ENCODE assay signal across 8 cellular contexts in genomic region chr22:45268958-45269844, GRCh38. TPM values are rescaled to one million over a fixed set of nuclear protein-coding genes. Genes with fewer than 3 reads are reported as not detected.
DNase-seq lines count a peak whose midpoint lies in the region; ATAC-seq and TF ChIP-seq lines count a peak whose summit lies in the region.

No MANE protein-coding gene starts in this region.

- DNase-seq in NCI-H1092 (lab: John Stamatoyannopoulos, UW) = peak; percentile 11
- peak; percentile 67 for DNase-seq in MCF 10A (ENCODE audit: unreplicated experiment)

- H3K9me3 Mint-ChIP-seq in MCF 10A (ENCODE audit: unreplicated experiment) = no peaks in the 10 kb centered on the region

- peak overlapping the region; percentile 60 to 75 (median 66) for H3K4me3 ChIP-seq in BLaER1 treated with 17β-estradiol and CSF1 and Interleukin-3, amounts not matched to agents 10 nM and 100 nM
- H3K4me3 ChIP-seq in iPS-20b (ENCODE audit: low read length) = peak overlapping the region; percentile 91
- H3K4me3 ChIP-seq in skeletal muscle satellite cell (ENCODE audit: low read length) = peak overlapping the region; percentile 82

- H3K27me3 Mint-ChIP-seq in MCF 10A (ENCODE audit: insufficient read depth, unreplicated experiment) = no peaks in the 10 kb centered on the region

- peak overlapping the region in 7 of 11 experiments; percentile 44 to 59 (median 54); a peak in 12 of 22 replicates for H3K27ac ChIP-seq in BLaER1 treated with 17β-estradiol and CSF1 and Interleukin-3, amounts not matched to agents 10 nM and 100 nM
- H3K27ac ChIP-seq in VCaP = peak overlapping the region; percentile 70
- H3K27ac ChIP-seq in iPS-20b (ENCODE audit: low read length) = peak overlapping the region; percentile 53

- H3K27ac Mint-ChIP-seq in MCF 10A (ENCODE audit: low read depth, unreplicated experiment) = no peak overlapping the region

- H4K20me1 ChIP-seq in BLaER1 treated with 17β-estradiol and CSF1 and Interleukin-3, amounts not matched to agents 10 nM and 100 nM = no peaks in the 10 kb centered on the region

- H3K4me2 ChIP-seq in BLaER1 treated with 17β-estradiol and CSF1 and Interleukin-3, amounts not matched to agents 10 nM and 100 nM = peak overlapping the region; percentile 98 to 100 (median 100)
- peak overlapping the region; percentile 100 for H3K4me2 ChIP-seq in skeletal muscle satellite cell (ENCODE audit: low read length)

- no peaks in the 10 kb centered on the region for H3K9me3 ChIP-seq in BLaER1 treated with 17β-estradiol and CSF1 and Interleukin-3, amounts not matched to agents 10 nM and 100 nM (replicated peaks in 1 of 11)
- H3K9me3 ChIP-seq in iPS-20b (ENCODE audit: insufficient read depth, low read depth, low read length) (no peaks in the 10 kb centered on the region), skeletal muscle satellite cell (replicated peaks; ENCODE audit: low read length) (no peaks in the 10 kb centered on the region)

- no peaks in the 10 kb centered on the region for H3K36me3 ChIP-seq in BLaER1 treated with 17β-estradiol and CSF1 and Interleukin-3, amounts not matched to agents 10 nM and 100 nM
- H3K36me3 ChIP-seq in iPS-20b (ENCODE audit: insufficient read depth, low read depth, low read length) = no peaks in the 10 kb centered on the region
- H3K36me3 ChIP-seq in skeletal muscle satellite cell (ENCODE audit: insufficient read depth, low read length) = no peaks in the 10 kb centered on the region

- CTCF ChIA-PET in MCF 10A (lab: Yijun Ruan, JAX) = interaction anchor here (0.6 to 1.2 kb wide), 14 partner anchors 8 to 309 kb away, joined by 3 to 10 read pairs (median 3); no protein-coding TSS in a partner anchor

- TF ChIP-seq CTCF in VCaP (conservative IDR thresholded peaks at IDR 0.05) = peak; percentile 93
- peak; percentile 98 for TF ChIP-seq CTCF in MCF 10A (IDR thresholded peaks at IDR 0.05; ENCODE audit: unreplicated experiment)

- no peaks in the 10 kb centered on the region for H3K4me1 Mint-ChIP-seq in MCF 10A (ENCODE audit: insufficient read depth, unreplicated experiment)

- intact Hi-C loops in MCF 10A (cut with micrococcal nuclease) = loop anchor here (1.0 to 10.0 kb wide), 3 partner anchors 166 to 294 kb away; no protein-coding TSS in a partner anchor

- H3K27me3 ChIP-seq in BLaER1 treated with 17β-estradiol and CSF1 and Interleukin-3, amounts not matched to agents 10 nM and 100 nM = peaks cover 0 to 12% (median 7%) of the 10 kb centered on the region in 11 experiments; a peak in 12 of 22 replicates
- H3K27me3 ChIP-seq in iPS-20b (ENCODE audit: insufficient read depth, low read length) (peaks cover 16% of the 10 kb centered on the region), skeletal muscle satellite cell (ENCODE audit: control insufficient read depth, insufficient read depth, low read length) (peaks cover 40% of the 10 kb centered on the region)

- peak; percentile 70 for ATAC-seq in GM21515 (IDR thresholded peaks at IDR 0.05; ENCODE audit: unreplicated experiment)
- ATAC-seq in GM19023 (IDR thresholded peaks at IDR 0.05; ENCODE audit: unreplicated experiment) = no peak

- peak overlapping the region; percentile 62 to 77 (median 68) for H3K9ac ChIP-seq in BLaER1 treated with 17β-estradiol and CSF1 and Interleukin-3, amounts not matched to agents 10 nM and 100 nM
- H3K9ac ChIP-seq in iPS-20b (ENCODE audit: low read depth, low read length) (peak overlapping the region; percentile 82; the same call in 1 of the 2 replicates), skeletal muscle satellite cell (ENCODE audit: low read depth, low read length) (peak overlapping the region; percentile 72)

- H3K4me3 Mint-ChIP-seq in MCF 10A (ENCODE audit: unreplicated experiment) = peak overlapping the region; percentile 74

- no TSS peak for BruUV-seq in MCF 10A (replicated peaks; lab: Mats Ljungman, UMichigan)

- peaks cover 34 to 69% (median 49%) of the 10 kb centered on the region in 10 experiments for H3K4me1 ChIP-seq in BLaER1 treated with 17β-estradiol and CSF1 and Interleukin-3, amounts not matched to agents 10 nM and 100 nM
- peaks cover 8% of the 10 kb centered on the region; the same call in 1 of the 2 replicates for H3K4me1 ChIP-seq in iPS-20b (ENCODE audit: insufficient read depth, low read length)
- H3K4me1 ChIP-seq in skeletal muscle satellite cell (ENCODE audit: control insufficient read depth, insufficient read depth, low read length) = peaks cover 9% of the 10 kb centered on the region

- POLR2A ChIA-PET in MCF 10A (lab: Yijun Ruan, JAX) = no interaction called here

- no peaks in the 10 kb centered on the region for H3K36me3 Mint-ChIP-seq in MCF 10A (ENCODE audit: insufficient read depth, unreplicated experiment)

RNA-seq across cellular contexts. Expression of gene UPK3A, which starts 15.5 kb away (rescaled TPM):
- not detected in 2 replicates for total RNA-seq in MCF 10A (2022)
- total RNA-seq in skeletal muscle satellite cell (2012; rRNA removed) = not detected in 2 replicates

RNA-seq across cellular contexts. Expression of gene KIAA0930, which starts 28.5 kb away (rescaled TPM):
- total RNA-seq in MCF 10A (2022) = 61.9 and 63.4 TPM in 2 replicates
- 29.7 and 36.2 TPM in 2 replicates for total RNA-seq in skeletal muscle satellite cell (2012; rRNA removed)

RNA-seq across cellular contexts. Expression of gene FAM118A, which starts 40.5 kb away (rescaled TPM):
- total RNA-seq in MCF 10A (2022) = 16.0 and 16.7 TPM in 2 replicates
- total RNA-seq in skeletal muscle satellite cell (2012; rRNA removed) = 8.9 and 9.2 TPM in 2 replicates
